15 cellular contexts compared by ENCODE assay signal in genomic region chrX:72371405-72371804, GRCh38.
"Had no signal": no experiment of that assay in that cellular context is flagged by ENCODE, and none has a peak within 500 bp of the region (broad histone marks: within the 10 kb centered on the region; RNA-seq: fewer than 3 reads in every experiment).

No MANE protein-coding gene starts in this region.

- DNase-seq: activated CD4-positive, alpha-beta T cell treated with anti-CD3 and anti-CD28 coated beads for 1 hour; activated T-cell treated with anti-CD3 and anti-CD28 coated beads, Interleukin-2, amount 50 U/mL, for 1 hour; aorta; heart left ventricle; midbrain; natural killer cell; retina; stimulated activated CD4-positive, alpha-beta T cell treated with anti-CD3 and anti-CD28 coated beads, Interleukin-2, amount 100 ng/mL, for 48 hours; stimulated activated CD8-positive, alpha-beta memory T cell treated with anti-CD3 and anti-CD28 coated beads, Interleukin-4, amount 100 ng/mL, for 48 hours; stimulated activated naive B cell treated with anti-CD40 and anti-IgM and Interleukin-4, amounts not matched to agents 10 μg/mL and 1 μg/mL and 100 μg/mL, for 72 hours; upper lobe of right lung had no signal

- ATAC-seq: activated naive CD4-positive, alpha-beta T cell treated with anti-CD3 and anti-CD28 coated beads, Interleukin-2, amount 50 U/mL, for 72 hours; activated T-helper 17 cell treated with anti-CD3 and anti-CD28 coated beads, Interleukin-2, amount 50 U/mL, for 72 hours; heart left ventricle; natural killer cell; upper lobe of right lung had no signal

- H3K27ac Mint-ChIP-seq: activated T-helper 17 cell treated with anti-CD3 and anti-CD28 coated beads, Interleukin-2, amount 50 U/mL, for 72 hours; brain; natural killer cell; progenitor cell of endocrine pancreas; stimulated activated naive B cell treated with anti-CD40 and anti-IgM and Interleukin-4, amounts not matched to agents 10 μg/mL and 1 μg/mL and 100 μg/mL, for 72 hours had no signal

- H3K36me3 Mint-ChIP-seq: activated naive CD4-positive, alpha-beta T cell treated with anti-CD3 and anti-CD28 coated beads, Interleukin-2, amount 50 U/mL, for 72 hours; brain; natural killer cell had no signal

- H3K4me1 Mint-ChIP-seq: activated T-helper 17 cell treated with anti-CD3 and anti-CD28 coated beads, Interleukin-2, amount 50 U/mL, for 72 hours; natural killer cell had no signal

- H3K27me3 Mint-ChIP-seq: activated T-helper 17 cell treated with anti-CD3 and anti-CD28 coated beads, Interleukin-2, amount 50 U/mL, for 72 hours; brain; progenitor cell of endocrine pancreas had no signal

- H3K9me3 Mint-ChIP-seq: activated naive CD4-positive, alpha-beta T cell treated with anti-CD3 and anti-CD28 coated beads, Interleukin-2, amount 50 U/mL, for 72 hours; activated T-helper 17 cell treated with anti-CD3 and anti-CD28 coated beads, Interleukin-2, amount 50 U/mL, for 72 hours; natural killer cell; stimulated activated naive B cell treated with anti-CD40 and anti-IgM and Interleukin-4, amounts not matched to agents 10 μg/mL and 1 μg/mL and 100 μg/mL, for 72 hours had no signal

- H3K4me3 Mint-ChIP-seq: activated T-helper 17 cell treated with anti-CD3 and anti-CD28 coated beads, Interleukin-2, amount 50 U/mL, for 72 hours; brain; natural killer cell; stimulated activated naive B cell treated with anti-CD40 and anti-IgM and Interleukin-4, amounts not matched to agents 10 μg/mL and 1 μg/mL and 100 μg/mL, for 72 hours had no signal
